21 cellular contexts compared by ENCODE assay signal in genomic region chr2:237343993-237344392, GRCh38.
"Had no signal": no experiment of that assay in that cellular context is flagged by ENCODE, and none has a peak within 500 bp of the region (broad histone marks: within the 10 kb centered on the region; RNA-seq: fewer than 3 reads in every experiment).

No MANE protein-coding gene starts in this region.

- H3K36me3 ChIP-seq: gastrocnemius medialis, ovary, transverse colon had no signal

- H3K36me3 Mint-ChIP-seq: stimulated activated naive B cell treated with anti-CD40 and anti-IgM and Interleukin-4, amounts not matched to agents 10 μg/mL and 1 μg/mL and 100 μg/mL, for 72 hours had no signal

- DNase-seq: cortex of kidney; dorsolateral prefrontal cortex; effector CD8-positive, alpha-beta T cell; gastrocnemius medialis; heart right ventricle; hypothalamus; kidney glomerular epithelial cell; mammary epithelial cell; mucosa of descending colon; naive thymus-derived CD8-positive, alpha-beta T cell; ovary; right cardiac atrium; stimulated activated CD4-positive, alpha-beta T cell treated with anti-CD3 and anti-CD28 coated beads, Interleukin-1b, Interleukin-23, amount 100 ng/mL, for 48 hours; stimulated activated CD4-positive, alpha-beta T cell treated with anti-CD3 and anti-CD28 coated beads, Interleukin-4, amount 100 ng/mL, for 24 hours; stimulated activated naive B cell treated with anti-CD40 and anti-IgM and Interleukin-4, amounts not matched to agents 10 μg/mL and 1 μg/mL and 100 μg/mL, for 72 hours; stimulated activated naive CD8-positive, alpha-beta T cell treated with anti-CD3 and anti-CD28 coated beads, Interleukin-15, amount 100 ng/mL, for 72 hours; substantia nigra; transverse colon had no signal

- H3K27ac Mint-ChIP-seq: progenitor cell of endocrine pancreas; stimulated activated naive B cell treated with anti-CD40 and anti-IgM and Interleukin-4, amounts not matched to agents 10 μg/mL and 1 μg/mL and 100 μg/mL, for 72 hours had no signal

- H3K27me3 ChIP-seq: gastrocnemius medialis, ovary, transverse colon had no signal

- H3K4me1 ChIP-seq: gastrocnemius medialis had no signal

- H3K27me3 Mint-ChIP-seq: naive thymus-derived CD8-positive, alpha-beta T cell; stimulated activated naive CD8-positive, alpha-beta T cell treated with anti-CD3 and anti-CD28 coated beads, Interleukin-15, amount 100 ng/mL, for 72 hours had no signal

- H3K9me3 Mint-ChIP-seq: naive thymus-derived CD8-positive, alpha-beta T cell; stimulated activated naive CD8-positive, alpha-beta T cell treated with anti-CD3 and anti-CD28 coated beads, Interleukin-15, amount 100 ng/mL, for 72 hours had no signal

- FAIRE-seq: islet of Langerhans had no signal

- H3K27ac ChIP-seq: dorsolateral prefrontal cortex, gastrocnemius medialis, ovary, thoracic aorta had no signal

- ATAC-seq: gastrocnemius medialis; mucosa of descending colon; naive thymus-derived CD8-positive, alpha-beta T cell; stimulated activated naive B cell treated with anti-CD40 and anti-IgM and Interleukin-4, amounts not matched to agents 10 μg/mL and 1 μg/mL and 100 μg/mL, for 72 hours; stimulated activated naive CD8-positive, alpha-beta T cell treated with anti-CD3 and anti-CD28 coated beads, Interleukin-15, amount 100 ng/mL, for 72 hours had no signal

- H3K4me3 Mint-ChIP-seq: naive thymus-derived CD8-positive, alpha-beta T cell; stimulated activated naive B cell treated with anti-CD40 and anti-IgM and Interleukin-4, amounts not matched to agents 10 μg/mL and 1 μg/mL and 100 μg/mL, for 72 hours; stimulated activated naive CD8-positive, alpha-beta T cell treated with anti-CD3 and anti-CD28 coated beads, Interleukin-15, amount 100 ng/mL, for 72 hours had no signal

- H3K4me3 ChIP-seq: dorsolateral prefrontal cortex, gastrocnemius medialis, heart right ventricle, mucosa of descending colon, ovary, thoracic aorta, transverse colon had no signal

- H3K9me3 ChIP-seq: gastrocnemius medialis, heart right ventricle, mucosa of descending colon, ovary, thoracic aorta, transverse colon had no signal

- H3K4me1 Mint-ChIP-seq: stimulated activated naive B cell treated with anti-CD40 and anti-IgM and Interleukin-4, amounts not matched to agents 10 μg/mL and 1 μg/mL and 100 μg/mL, for 72 hours; stimulated activated naive CD8-positive, alpha-beta T cell treated with anti-CD3 and anti-CD28 coated beads, Interleukin-15, amount 100 ng/mL, for 72 hours had no signal
